Comparison of ENCODE assay signal across 22 cellular contexts in the genomic region with DNA sequence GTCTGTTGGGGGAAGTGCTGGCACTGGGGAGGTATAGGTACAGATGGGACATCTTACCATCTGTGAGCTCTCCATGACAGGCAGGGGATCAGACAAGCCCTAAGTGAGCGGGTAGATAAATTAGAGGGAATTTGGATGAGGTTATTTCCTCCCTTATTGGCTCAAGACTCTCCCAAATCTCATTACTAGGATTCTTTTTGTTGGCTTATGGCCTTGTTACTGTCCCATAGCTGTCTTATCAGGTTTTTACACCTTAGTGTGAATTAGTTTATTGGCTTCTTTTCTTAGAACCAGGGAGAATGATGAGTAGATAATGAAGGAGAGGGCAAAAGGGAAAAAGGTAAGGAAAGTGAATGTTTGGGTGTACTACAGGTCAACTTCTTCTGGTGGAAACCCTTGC.
"Had no signal": no experiment of that assay in that cellular context is flagged by ENCODE, and none has a peak within 500 bp of the region (broad histone marks: within the 10 kb centered on the region; RNA-seq: fewer than 3 reads in every experiment).

No MANE protein-coding gene starts in this region.

- H3K4me2 ChIP-seq: neural progenitor cell had no signal

- H3K9me3 ChIP-seq: left lung, transverse colon, uterus had no signal

- H2AFZ ChIP-seq: neural progenitor cell had no signal

- H3K36me3 ChIP-seq: left lung, neural progenitor cell, transverse colon, uterus, WERI-Rb-1 had no signal

- DNase-seq: activated CD4-positive, alpha-beta T cell treated with anti-CD3 and anti-CD28 coated beads, Interleukin-2, amount 10 ng/mL, durations not matched to agents 7 days and 5 days; activated CD4-positive, CD25-positive, alpha-beta regulatory T cell treated with anti-CD3 and anti-CD28 coated beads, Interleukin-2, amount 50 U/mL, for 72 hours; activated CD8-positive, alpha-beta T cell treated with anti-CD3 and anti-CD28 coated beads, Interleukin-2, amount 10 ng/mL, durations not matched to agents 7 days and 5 days; activated gamma-delta T cell treated with Interleukin-2 at 50 U/mL for 16 hours; activated T-cell treated with anti-CD3 and anti-CD28 coated beads, Interleukin-2, amount 50 U/mL, for 1 hour; aorta; effector memory CD4-positive, alpha-beta T cell; glutamatergic neuron; hippocampal formation; kidney glomerular epithelial cell; left lung; posterior cingulate gyrus; small intestine; stimulated activated CD4-positive, alpha-beta T cell treated with anti-CD3 and anti-CD28 coated beads, Interleukin-15, amount 100 ng/mL, for 24 hours; stimulated activated CD4-positive, alpha-beta T cell treated with anti-CD3 and anti-CD28 coated beads, Interleukin-2, amount 100 ng/mL, for 48 hours; stimulated activated CD8-positive, alpha-beta memory T cell treated with anti-CD3 and anti-CD28 coated beads, Interleukin-4, amount 100 ng/mL, for 48 hours; stimulated activated naive B cell treated with anti-CD40 and anti-IgM and Interleukin-4, amounts not matched to agents 10 μg/mL and 1 μg/mL and 100 μg/mL, for 72 hours; transverse colon; uterus; WERI-Rb-1 had no signal

- H3K4me1 ChIP-seq: left lung, neural progenitor cell, transverse colon, uterus had no signal

- H3K27ac ChIP-seq: left lung, neural progenitor cell, transverse colon, uterus, WERI-Rb-1 had no signal

- H3K9ac ChIP-seq: neural progenitor cell had no signal

- H3K27me3 ChIP-seq: left lung, neural progenitor cell, transverse colon, uterus had no signal

- ATAC-seq: activated CD8-positive, alpha-beta T cell treated with anti-CD3 and anti-CD28 coated beads, Interleukin-2, amount 10 ng/mL, durations not matched to agents 7 days and 5 days; esophagus mucosa; left lung; stimulated activated naive B cell treated with anti-CD40 and anti-IgM and Interleukin-4, amounts not matched to agents 10 μg/mL and 1 μg/mL and 100 μg/mL, for 72 hours had no signal

- H3K4me3 ChIP-seq: left lung, neural progenitor cell, transverse colon, uterus had no signal
